In genomic region chr1:93816970-93817738, GRCh38 we compare ENCODE assay signal across 10 cellular contexts.
DNase-seq lines count a peak whose midpoint lies in the region; ATAC-seq and TF ChIP-seq lines count a peak whose summit lies in the region.
"Had no signal": no experiment of that assay in that cellular context is flagged by ENCODE, and none has a peak within 500 bp of the region (broad histone marks: within the 10 kb centered on the region; RNA-seq: fewer than 3 reads in every experiment).

No MANE protein-coding gene starts in this region.

- ATAC-seq in upper lobe of left lung (ENCODE audit: low FRiP score in 2 of 2) (peak; percentile 56 to 60), HG02571 (IDR thresholded peaks at IDR 0.05; ENCODE audit: unreplicated experiment) (no peak)

- H3K27me3 ChIP-seq in adipocyte (replicated peaks; ENCODE audit: control insufficient read depth, insufficient read depth, low read length) (no peaks in the 10 kb centered on the region), layer of hippocampus (ENCODE audit: control insufficient read depth, insufficient read depth, low read length) (no peaks in the 10 kb centered on the region), upper lobe of left lung (no peaks in the 10 kb centered on the region)

- H3K4me3 ChIP-seq in adipocyte (ENCODE audit: low read length) (no peak overlapping the region), upper lobe of left lung (no peak overlapping the region)

- 27 to 31% methylated on average over 3 of the region's 3 CpGs for WGBS in upper lobe of left lung, 2 donors

- intact Hi-C loops in activated CD4-positive, alpha-beta T cell treated with anti-CD3 and anti-CD28 coated beads, Interleukin-2, amount 10 ng/mL, durations not matched to agents 24 days and 14 days (cut with micrococcal nuclease): no loop called here

- peaks cover 23% of the 10 kb centered on the region for H3K4me1 ChIP-seq in adipocyte (ENCODE audit: control insufficient read depth, insufficient read depth, low read length)
- peaks cover 21 to 38% (median 32%) of the 10 kb centered on the region in 4 donors for H3K4me1 ChIP-seq in upper lobe of left lung

- no peak overlapping the region for H3K9ac ChIP-seq in adipocyte (ENCODE audit: low read length)

- H3K36me3 Mint-ChIP-seq in activated CD4-positive, alpha-beta T cell treated with anti-CD3 and anti-CD28 coated beads, Interleukin-2, amount 10 ng/mL, durations not matched to agents 7 days and 5 days (ENCODE audit: low read depth): no peaks in the 10 kb centered on the region
- H3K36me3 Mint-ChIP-seq in activated CD4-positive, alpha-beta T cell treated with anti-CD3 and anti-CD28 coated beads, Interleukin-2, amount 10 ng/mL, durations not matched to agents 24 days and 14 days (ENCODE audit: low read depth): no peaks in the 10 kb centered on the region

- no peak for TF ChIP-seq POLR2A in upper lobe of left lung (IDR thresholded peaks at IDR 0.05)

- no peak for DNase-seq in activated CD4-positive, alpha-beta T cell treated with anti-CD3 and anti-CD28 coated beads, Interleukin-2, amount 10 ng/mL, durations not matched to agents 7 days and 5 days
- DNase-seq in activated CD4-positive, alpha-beta T cell treated with anti-CD3 and anti-CD28 coated beads, Interleukin-2, amount 10 ng/mL, durations not matched to agents 24 days and 14 days: no peak
- DNase-seq in adipocyte (ENCODE audit: low read depth) (peak; percentile 69), upper lobe of left lung (peak in 1 of 2 donors; percentile 16), cortex of kidney (lab: John Stamatoyannopoulos, UW) (no peak)
- DNase-seq in stimulated activated CD4-positive, alpha-beta T cell treated with anti-CD3 and anti-CD28 coated beads, Interleukin-2, amount 100 ng/mL, for 24 hours: no peak

- H3K4me1 Mint-ChIP-seq in activated CD4-positive, alpha-beta T cell treated with anti-CD3 and anti-CD28 coated beads, Interleukin-2, amount 10 ng/mL, durations not matched to agents 7 days and 5 days: peaks cover 22% of the 10 kb centered on the region
- H3K4me1 Mint-ChIP-seq in activated CD4-positive, alpha-beta T cell treated with anti-CD3 and anti-CD28 coated beads, Interleukin-2, amount 10 ng/mL, durations not matched to agents 24 days and 14 days: peaks cover 13% of the 10 kb centered on the region

- H3K9me3 Mint-ChIP-seq in activated CD4-positive, alpha-beta T cell treated with anti-CD3 and anti-CD28 coated beads, Interleukin-2, amount 10 ng/mL, durations not matched to agents 7 days and 5 days: no peaks in the 10 kb centered on the region
- no peaks in the 10 kb centered on the region for H3K9me3 Mint-ChIP-seq in activated CD4-positive, alpha-beta T cell treated with anti-CD3 and anti-CD28 coated beads, Interleukin-2, amount 10 ng/mL, durations not matched to agents 24 days and 14 days

- peak overlapping the region; percentile 48 for H3K27ac ChIP-seq in layer of hippocampus (ENCODE audit: low read depth, low read length)
- H3K27ac ChIP-seq in upper lobe of left lung: peak overlapping the region; percentile 50 to 85 (median 62)
- H3K27ac ChIP-seq: C4-2B, VCaP had no signal

- H3K4me3 Mint-ChIP-seq in activated CD4-positive, alpha-beta T cell treated with anti-CD3 and anti-CD28 coated beads, Interleukin-2, amount 10 ng/mL, durations not matched to agents 7 days and 5 days: no peak overlapping the region
- no peak overlapping the region for H3K4me3 Mint-ChIP-seq in activated CD4-positive, alpha-beta T cell treated with anti-CD3 and anti-CD28 coated beads, Interleukin-2, amount 10 ng/mL, durations not matched to agents 24 days and 14 days

- POLR2A ChIA-PET in activated CD4-positive, alpha-beta T cell treated with anti-CD3 and anti-CD28 coated beads, Interleukin-2, amount 10 ng/mL, durations not matched to agents 7 days and 5 days (lab: Charles Lee): interaction anchor here (1.3 kb wide), 1 partner anchor 29 kb away, joined by 3 read pairs; no protein-coding TSS in a partner anchor

- no peaks in the 10 kb centered on the region for H3K36me3 ChIP-seq in adipocyte (ENCODE audit: control insufficient read depth, insufficient read depth, low read length, severe bottlenecking)
- no peaks in the 10 kb centered on the region for H3K36me3 ChIP-seq in upper lobe of left lung

- peak overlapping the region; percentile 19 for H3K27ac Mint-ChIP-seq in activated CD4-positive, alpha-beta T cell treated with anti-CD3 and anti-CD28 coated beads, Interleukin-2, amount 10 ng/mL, durations not matched to agents 7 days and 5 days
- H3K27ac Mint-ChIP-seq in activated CD4-positive, alpha-beta T cell treated with anti-CD3 and anti-CD28 coated beads, Interleukin-2, amount 10 ng/mL, durations not matched to agents 24 days and 14 days: no peak overlapping the region

- H3K27me3 Mint-ChIP-seq in activated CD4-positive, alpha-beta T cell treated with anti-CD3 and anti-CD28 coated beads, Interleukin-2, amount 10 ng/mL, durations not matched to agents 7 days and 5 days: no peaks in the 10 kb centered on the region
- no peaks in the 10 kb centered on the region for H3K27me3 Mint-ChIP-seq in activated CD4-positive, alpha-beta T cell treated with anti-CD3 and anti-CD28 coated beads, Interleukin-2, amount 10 ng/mL, durations not matched to agents 24 days and 14 days

- peak in 3 of 4 donors; percentile 86 to 97 (median 97) for TF ChIP-seq EP300 in upper lobe of left lung (IDR thresholded peaks at IDR 0.05)

- CTCF ChIA-PET in activated CD4-positive, alpha-beta T cell treated with anti-CD3 and anti-CD28 coated beads, Interleukin-2, amount 10 ng/mL, durations not matched to agents 7 days and 5 days (lab: Charles Lee): interaction anchor here (0.8 to 6.3 kb wide), 5 partner anchors 11 to 513 kb away, joined by 3 to 72 read pairs (median 5); no protein-coding TSS in a partner anchor

- H3K9me3 ChIP-seq in adipocyte (ENCODE audit: control insufficient read depth, low read length) (no peaks in the 10 kb centered on the region), upper lobe of left lung (no peaks in the 10 kb centered on the region)

- no peak for TF ChIP-seq CTCF in upper lobe of left lung (IDR thresholded peaks at IDR 0.05)
